20 cellular contexts compared by ENCODE assay signal in genomic region chr13:44866512-44866911, GRCh38.
"Had no signal": no experiment of that assay in that cellular context is flagged by ENCODE, and none has a peak within 500 bp of the region (broad histone marks: within the 10 kb centered on the region; RNA-seq: fewer than 3 reads in every experiment).

No MANE protein-coding gene starts in this region.

- H3K4me3 ChIP-seq: MG63 had no signal

- H3K9me3 ChIP-seq: MG63, SK-N-SH had no signal

- H3K27ac ChIP-seq: RWPE1 had no signal

- H3K36me3 ChIP-seq: MG63 had no signal

- ATAC-seq: HepG2 had no signal

- DNase-seq: IMR-90, Karpas-422, KG1, MG63, NCI-H1092 treated with DMSO at 0.1 percent for 48 hours, NCI-H1436, NCI-H187, NCI-H2029, NCI-H2081 treated with DMSO at 0.1 percent for 48 hours, NCI-H2171, NCI-H226, NCI-H446, NCI-H510A, NCI-H524 treated with DMSO at 0.1 percent for 48 hours, NCI-H69, NCI-H774, SHP77, SK-N-SH had no signal

- H3K27me3 ChIP-seq: MG63 had no signal
